8 cellular contexts compared by ENCODE assay signal in genomic region chrX:119468930-119469635, GRCh38. TPM values are rescaled to one million over a fixed set of nuclear protein-coding genes. Genes with fewer than 3 reads are reported as not detected.
DNase-seq lines count a peak whose midpoint lies in the region; ATAC-seq and TF ChIP-seq lines count a peak whose summit lies in the region.

No MANE protein-coding gene starts in this region.

- peak overlapping the region; percentile 91 for H3K27ac Mint-ChIP-seq in activated CD8-positive, alpha-beta T cell treated with anti-CD3 and anti-CD28 coated beads for 36 hours
- H3K27ac Mint-ChIP-seq in memory B cell: peak overlapping the region; percentile 97

- H3K9me3 ChIP-seq in ectodermal cell (ENCODE audit: control insufficient read depth, low read length): no peaks in the 10 kb centered on the region

- H3K27me3 ChIP-seq in ectodermal cell (ENCODE audit: control insufficient read depth, insufficient read depth, low read length, poor library complexity, severe bottlenecking): no peaks in the 10 kb centered on the region

- no peaks in the 10 kb centered on the region for H3K9me3 Mint-ChIP-seq in activated CD8-positive, alpha-beta T cell treated with anti-CD3 and anti-CD28 coated beads for 36 hours
- H3K9me3 Mint-ChIP-seq in memory B cell: no peaks in the 10 kb centered on the region

- intact Hi-C loops in activated CD8-positive, alpha-beta T cell treated with anti-CD3 and anti-CD28 coated beads for 36 hours (cut with micrococcal nuclease): no loop called here

- H3K36me3 ChIP-seq in ectodermal cell (ENCODE audit: control insufficient read depth, insufficient read depth, low read length): peaks cover 5% of the 10 kb centered on the region

- CTCF ChIA-PET in activated CD8-positive, alpha-beta T cell treated with anti-CD3 and anti-CD28 coated beads for 36 hours (lab: Charles Lee): interaction anchor here (0.6 to 2.0 kb wide), 6 partner anchors 9 to 401 kb away, joined by 3 to 15 read pairs (median 4); no protein-coding TSS in a partner anchor

- 1 to 2% methylated on average over 60 of the region's 60 CpGs for WGBS in ectodermal cell, 2 experiments

- peak overlapping the region; percentile 74 for H3K27ac ChIP-seq in ectodermal cell (ENCODE audit: insufficient read depth, low read depth, low read length, poor library complexity, severe bottlenecking)

- ATAC-seq in GM19324 (IDR thresholded peaks at IDR 0.05; ENCODE audit: low FRiP score, unreplicated experiment) (peak; percentile 73), HG03457 (IDR thresholded peaks at IDR 0.05; ENCODE audit: unreplicated experiment) (peak; percentile 62), memory B cell (ENCODE audit: low read depth) (peak; percentile 70)
- ATAC-seq in activated CD8-positive, alpha-beta T cell treated with anti-CD3 and anti-CD28 coated beads for 36 hours: peak; percentile 81

- peaks cover 12% of the 10 kb centered on the region for H3K4me1 Mint-ChIP-seq in activated CD8-positive, alpha-beta T cell treated with anti-CD3 and anti-CD28 coated beads for 36 hours (ENCODE audit: low read depth)
- peaks cover 4% of the 10 kb centered on the region for H3K4me1 Mint-ChIP-seq in memory B cell

- peak overlapping the region; percentile 70 for H3K4me3 ChIP-seq in ectodermal cell (ENCODE audit: insufficient read depth, low read depth, low read length)

- POLR2A ChIA-PET in activated CD8-positive, alpha-beta T cell treated with anti-CD3 and anti-CD28 coated beads for 36 hours (lab: Charles Lee): interaction anchor here (1.1 to 2.7 kb wide), 3 partner anchors 9 to 20 kb away, joined by 3 to 20 read pairs (median 10); no protein-coding TSS in a partner anchor

- DNase-seq in C1 segment of cervical spinal cord (lab: John Stamatoyannopoulos, UW): peak; percentile 4 to 79 (median 58)
- DNase-seq in NCI-H69 (lab: John Stamatoyannopoulos, UW): peak; percentile 89
- peak; percentile 92 for DNase-seq in activated CD8-positive, alpha-beta T cell treated with anti-CD3 and anti-CD28 coated beads for 36 hours
- peak; percentile 81 to 85 for DNase-seq in memory B cell (ENCODE audit: low spot score in 2 of 2)
- DNase-seq in stimulated activated CD8-positive, alpha-beta memory T cell treated with anti-CD3 and anti-CD28 coated beads, Interleukin-12 subunit alpha, Interleukin-12 subunit beta, amount 100 ng/mL, for 1 hour (ENCODE audit: low read depth): peak; percentile 70

- TF ChIP-seq CTCF in activated CD8-positive, alpha-beta T cell treated with anti-CD3 and anti-CD28 coated beads for 36 hours (IDR thresholded peaks at IDR 0.05): peak; percentile 65

- no peaks in the 10 kb centered on the region for H3K4me1 ChIP-seq in ectodermal cell (ENCODE audit: control insufficient read depth, insufficient read depth, low read length)

- H3K4me3 Mint-ChIP-seq in activated CD8-positive, alpha-beta T cell treated with anti-CD3 and anti-CD28 coated beads for 36 hours: peak overlapping the region; percentile 83
- H3K4me3 Mint-ChIP-seq in memory B cell: peak overlapping the region; percentile 91

- no peaks in the 10 kb centered on the region for H3K27me3 Mint-ChIP-seq in activated CD8-positive, alpha-beta T cell treated with anti-CD3 and anti-CD28 coated beads for 36 hours
- H3K27me3 Mint-ChIP-seq in memory B cell: no peaks in the 10 kb centered on the region

- peaks cover 24% of the 10 kb centered on the region for H3K36me3 Mint-ChIP-seq in activated CD8-positive, alpha-beta T cell treated with anti-CD3 and anti-CD28 coated beads for 36 hours (ENCODE audit: low read depth)
- H3K36me3 Mint-ChIP-seq in memory B cell: peaks cover 3% of the 10 kb centered on the region

RNA-seq across cellular contexts. Expression of gene SLC25A5, which starts 0.8 kb away (rescaled TPM):
- 100 to 1,000 TPM; 830 to 839 TPM for total RNA-seq in activated CD8-positive, alpha-beta T cell treated with anti-CD3 and anti-CD28 coated beads for 36 hours
- polyA plus RNA-seq in ectodermal cell (2013, experiment 1 of 4): 297 TPM
- 285 TPM for polyA plus RNA-seq in ectodermal cell (2013, experiment 2 of 4)
- 281 TPM for polyA plus RNA-seq in ectodermal cell (2013, experiment 3 of 4)
- polyA plus RNA-seq in ectodermal cell (2013, experiment 4 of 4): 296 TPM

Comparison
In these comparisons a context has a peak if more than half of its experiments do, and no peak if none do; other contexts are left out.
1. Peak in every context shown above with its lines: DNase-seq, ATAC-seq, H3K4me3 ChIP-seq and H3K27ac ChIP-seq.